In genomic region chr9:99266136-99267023, GRCh38 we compare ENCODE assay signal across 1 cellular context.
TF ChIP-seq lines count a peak whose summit lies in the region.

No MANE protein-coding gene starts in this region.

TF ChIP-seq in K562, 482 proteins besides CTCF, POLR2A, EP300 and RAD21 (continued from another document):
- TF ChIP-seq, protein P1, sequence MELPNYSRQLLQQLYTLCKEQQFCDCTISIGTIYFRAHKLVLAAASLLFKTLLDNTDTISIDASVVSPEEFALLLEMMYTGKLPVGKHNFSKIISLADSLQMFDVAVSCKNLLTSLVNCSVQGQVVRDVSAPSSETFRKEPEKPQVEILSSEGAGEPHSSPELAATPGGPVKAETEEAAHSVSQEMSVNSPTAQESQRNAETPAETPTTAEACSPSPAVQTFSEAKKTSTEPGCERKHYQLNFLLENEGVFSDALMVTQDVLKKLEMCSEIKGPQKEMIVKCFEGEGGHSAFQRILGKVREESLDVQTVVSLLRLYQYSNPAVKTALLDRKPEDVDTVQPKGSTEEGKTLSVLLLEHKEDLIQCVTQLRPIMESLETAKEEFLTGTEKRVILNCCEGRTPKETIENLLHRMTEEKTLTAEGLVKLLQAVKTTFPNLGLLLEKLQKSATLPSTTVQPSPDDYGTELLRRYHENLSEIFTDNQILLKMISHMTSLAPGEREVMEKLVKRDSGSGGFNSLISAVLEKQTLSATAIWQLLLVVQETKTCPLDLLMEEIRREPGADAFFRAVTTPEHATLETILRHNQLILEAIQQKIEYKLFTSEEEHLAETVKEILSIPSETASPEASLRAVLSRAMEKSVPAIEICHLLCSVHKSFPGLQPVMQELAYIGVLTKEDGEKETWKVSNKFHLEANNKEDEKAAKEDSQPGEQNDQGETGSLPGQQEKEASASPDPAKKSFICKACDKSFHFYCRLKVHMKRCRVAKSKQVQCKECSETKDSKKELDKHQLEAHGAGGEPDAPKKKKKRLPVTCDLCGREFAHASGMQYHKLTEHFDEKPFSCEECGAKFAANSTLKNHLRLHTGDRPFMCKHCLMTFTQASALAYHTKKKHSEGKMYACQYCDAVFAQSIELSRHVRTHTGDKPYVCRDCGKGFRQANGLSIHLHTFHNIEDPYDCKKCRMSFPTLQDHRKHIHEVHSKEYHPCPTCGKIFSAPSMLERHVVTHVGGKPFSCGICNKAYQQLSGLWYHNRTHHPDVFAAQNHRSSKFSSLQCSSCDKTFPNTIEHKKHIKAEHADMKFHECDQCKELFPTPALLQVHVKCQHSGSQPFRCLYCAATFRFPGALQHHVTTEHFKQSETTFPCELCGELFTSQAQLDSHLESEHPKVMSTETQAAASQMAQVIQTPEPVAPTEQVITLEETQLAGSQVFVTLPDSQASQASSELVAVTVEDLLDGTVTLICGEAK (IDR thresholded peaks at IDR 0.05): no peak
- TF ChIP-seq, protein P1 (CRISPR knock-in tag; IDR thresholded peaks at IDR 0.05): no peak
- no peak for TF ChIP-seq ZNF512 (tag; IDR thresholded peaks at IDR 0.05)
- no peak for TF ChIP-seq FOXP1 (CRISPR knock-in tag; IDR thresholded peaks at IDR 0.05)
- TF ChIP-seq, protein P2, sequence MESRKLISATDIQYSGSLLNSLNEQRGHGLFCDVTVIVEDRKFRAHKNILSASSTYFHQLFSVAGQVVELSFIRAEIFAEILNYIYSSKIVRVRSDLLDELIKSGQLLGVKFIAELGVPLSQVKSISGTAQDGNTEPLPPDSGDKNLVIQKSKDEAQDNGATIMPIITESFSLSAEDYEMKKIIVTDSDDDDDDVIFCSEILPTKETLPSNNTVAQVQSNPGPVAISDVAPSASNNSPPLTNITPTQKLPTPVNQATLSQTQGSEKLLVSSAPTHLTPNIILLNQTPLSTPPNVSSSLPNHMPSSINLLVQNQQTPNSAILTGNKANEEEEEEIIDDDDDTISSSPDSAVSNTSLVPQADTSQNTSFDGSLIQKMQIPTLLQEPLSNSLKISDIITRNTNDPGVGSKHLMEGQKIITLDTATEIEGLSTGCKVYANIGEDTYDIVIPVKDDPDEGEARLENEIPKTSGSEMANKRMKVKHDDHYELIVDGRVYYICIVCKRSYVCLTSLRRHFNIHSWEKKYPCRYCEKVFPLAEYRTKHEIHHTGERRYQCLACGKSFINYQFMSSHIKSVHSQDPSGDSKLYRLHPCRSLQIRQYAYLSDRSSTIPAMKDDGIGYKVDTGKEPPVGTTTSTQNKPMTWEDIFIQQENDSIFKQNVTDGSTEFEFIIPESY (CRISPR knock-in tag; IDR thresholded peaks at IDR 0.05): no peak
- TF ChIP-seq, protein P3, sequence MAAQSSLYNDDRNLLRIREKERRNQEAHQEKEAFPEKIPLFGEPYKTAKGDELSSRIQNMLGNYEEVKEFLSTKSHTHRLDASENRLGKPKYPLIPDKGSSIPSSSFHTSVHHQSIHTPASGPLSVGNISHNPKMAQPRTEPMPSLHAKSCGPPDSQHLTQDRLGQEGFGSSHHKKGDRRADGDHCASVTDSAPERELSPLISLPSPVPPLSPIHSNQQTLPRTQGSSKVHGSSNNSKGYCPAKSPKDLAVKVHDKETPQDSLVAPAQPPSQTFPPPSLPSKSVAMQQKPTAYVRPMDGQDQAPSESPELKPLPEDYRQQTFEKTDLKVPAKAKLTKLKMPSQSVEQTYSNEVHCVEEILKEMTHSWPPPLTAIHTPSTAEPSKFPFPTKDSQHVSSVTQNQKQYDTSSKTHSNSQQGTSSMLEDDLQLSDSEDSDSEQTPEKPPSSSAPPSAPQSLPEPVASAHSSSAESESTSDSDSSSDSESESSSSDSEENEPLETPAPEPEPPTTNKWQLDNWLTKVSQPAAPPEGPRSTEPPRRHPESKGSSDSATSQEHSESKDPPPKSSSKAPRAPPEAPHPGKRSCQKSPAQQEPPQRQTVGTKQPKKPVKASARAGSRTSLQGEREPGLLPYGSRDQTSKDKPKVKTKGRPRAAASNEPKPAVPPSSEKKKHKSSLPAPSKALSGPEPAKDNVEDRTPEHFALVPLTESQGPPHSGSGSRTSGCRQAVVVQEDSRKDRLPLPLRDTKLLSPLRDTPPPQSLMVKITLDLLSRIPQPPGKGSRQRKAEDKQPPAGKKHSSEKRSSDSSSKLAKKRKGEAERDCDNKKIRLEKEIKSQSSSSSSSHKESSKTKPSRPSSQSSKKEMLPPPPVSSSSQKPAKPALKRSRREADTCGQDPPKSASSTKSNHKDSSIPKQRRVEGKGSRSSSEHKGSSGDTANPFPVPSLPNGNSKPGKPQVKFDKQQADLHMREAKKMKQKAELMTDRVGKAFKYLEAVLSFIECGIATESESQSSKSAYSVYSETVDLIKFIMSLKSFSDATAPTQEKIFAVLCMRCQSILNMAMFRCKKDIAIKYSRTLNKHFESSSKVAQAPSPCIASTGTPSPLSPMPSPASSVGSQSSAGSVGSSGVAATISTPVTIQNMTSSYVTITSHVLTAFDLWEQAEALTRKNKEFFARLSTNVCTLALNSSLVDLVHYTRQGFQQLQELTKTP (IDR thresholded peaks at IDR 0.05; ENCODE audit: low read depth in 1 of 2, partially characterized antibody in 2 of 2): no peak
- TF ChIP-seq NELFE (IDR thresholded peaks at IDR 0.05; ENCODE audit: insufficient read depth, insufficient read length): no peak
- TF ChIP-seq ZKSCAN3 (CRISPR knock-in tag; IDR thresholded peaks at IDR 0.05): no peak
- TF ChIP-seq, protein P4, sequence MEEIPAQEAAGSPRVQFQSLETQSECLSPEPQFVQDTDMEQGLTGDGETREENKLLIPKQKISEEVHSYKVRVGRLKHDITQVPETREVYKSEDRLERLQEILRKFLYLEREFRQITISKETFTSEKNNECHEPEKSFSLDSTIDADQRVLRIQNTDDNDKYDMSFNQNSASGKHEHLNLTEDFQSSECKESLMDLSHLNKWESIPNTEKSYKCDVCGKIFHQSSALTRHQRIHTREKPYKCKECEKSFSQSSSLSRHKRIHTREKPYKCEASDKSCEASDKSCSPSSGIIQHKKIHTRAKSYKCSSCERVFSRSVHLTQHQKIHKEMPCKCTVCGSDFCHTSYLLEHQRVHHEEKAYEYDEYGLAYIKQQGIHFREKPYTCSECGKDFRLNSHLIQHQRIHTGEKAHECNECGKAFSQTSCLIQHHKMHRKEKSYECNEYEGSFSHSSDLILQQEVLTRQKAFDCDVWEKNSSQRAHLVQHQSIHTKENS (CRISPR knock-in tag; IDR thresholded peaks at IDR 0.05): no peak
- TF ChIP-seq HEY1 (CRISPR knock-in tag; IDR thresholded peaks at IDR 0.05; ENCODE audit: borderline replicate concordance): no peak
- no peak for TF ChIP-seq CBX5 (IDR thresholded peaks at IDR 0.05; ENCODE audit: borderline replicate concordance, low read depth)
- no peak for TF ChIP-seq ILK (tag; IDR thresholded peaks at IDR 0.05; ENCODE audit: borderline replicate concordance, low read depth)
- TF ChIP-seq ZNF134 (CRISPR knock-in tag; conservative IDR thresholded peaks at IDR 0.05): no peak
- no peak for TF ChIP-seq HDAC1 (IDR thresholded peaks at IDR 0.05)
- no peak for TF ChIP-seq DIDO1 (tag; IDR thresholded peaks at IDR 0.05; ENCODE audit: low read depth)
- no peak for TF ChIP-seq ZNF584 (CRISPR knock-in tag; IDR thresholded peaks at IDR 0.05; ENCODE audit: low read depth)
- TF ChIP-seq RNF2 (IDR thresholded peaks at IDR 0.05): no peak
- TF ChIP-seq ELF2 (CRISPR knock-in tag; IDR thresholded peaks at IDR 0.05): no peak
- TF ChIP-seq TEAD4 (IDR thresholded peaks at IDR 0.05; ENCODE audit: low read length): no peak
- no peak for TF ChIP-seq TEAD4 (CRISPR knock-in tag; IDR thresholded peaks at IDR 0.05; ENCODE audit: borderline replicate concordance)
- TF ChIP-seq THRB (CRISPR knock-in tag; conservative IDR thresholded peaks at IDR 0.05): no peak
- 0 out of 2 replicates have a peak, but pooled peaks have one; percentile 27 for TF ChIP-seq PKNOX1 (IDR thresholded peaks at IDR 0.05)
- peak; percentile 65; the same call in 1 of the 2 replicates for TF ChIP-seq ZKSCAN1 (IDR thresholded peaks at IDR 0.05; ENCODE audit: low read depth, low read length)
- no peak for TF ChIP-seq RHOXF2B (CRISPR knock-in tag; conservative IDR thresholded peaks at IDR 0.05)
- TF ChIP-seq, protein P5, sequence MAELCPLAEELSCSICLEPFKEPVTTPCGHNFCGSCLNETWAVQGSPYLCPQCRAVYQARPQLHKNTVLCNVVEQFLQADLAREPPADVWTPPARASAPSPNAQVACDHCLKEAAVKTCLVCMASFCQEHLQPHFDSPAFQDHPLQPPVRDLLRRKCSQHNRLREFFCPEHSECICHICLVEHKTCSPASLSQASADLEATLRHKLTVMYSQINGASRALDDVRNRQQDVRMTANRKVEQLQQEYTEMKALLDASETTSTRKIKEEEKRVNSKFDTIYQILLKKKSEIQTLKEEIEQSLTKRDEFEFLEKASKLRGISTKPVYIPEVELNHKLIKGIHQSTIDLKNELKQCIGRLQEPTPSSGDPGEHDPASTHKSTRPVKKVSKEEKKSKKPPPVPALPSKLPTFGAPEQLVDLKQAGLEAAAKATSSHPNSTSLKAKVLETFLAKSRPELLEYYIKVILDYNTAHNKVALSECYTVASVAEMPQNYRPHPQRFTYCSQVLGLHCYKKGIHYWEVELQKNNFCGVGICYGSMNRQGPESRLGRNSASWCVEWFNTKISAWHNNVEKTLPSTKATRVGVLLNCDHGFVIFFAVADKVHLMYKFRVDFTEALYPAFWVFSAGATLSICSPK (IDR thresholded peaks at IDR 0.05; ENCODE audit: borderline replicate concordance): no peak
- TF ChIP-seq, protein P6, sequence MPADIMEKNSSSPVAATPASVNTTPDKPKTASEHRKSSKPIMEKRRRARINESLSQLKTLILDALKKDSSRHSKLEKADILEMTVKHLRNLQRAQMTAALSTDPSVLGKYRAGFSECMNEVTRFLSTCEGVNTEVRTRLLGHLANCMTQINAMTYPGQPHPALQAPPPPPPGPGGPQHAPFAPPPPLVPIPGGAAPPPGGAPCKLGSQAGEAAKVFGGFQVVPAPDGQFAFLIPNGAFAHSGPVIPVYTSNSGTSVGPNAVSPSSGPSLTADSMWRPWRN (IDR thresholded peaks at IDR 0.05; ENCODE audit: low read depth): no peak
- no peak for TF ChIP-seq SRSF7 (optimal IDR thresholded peaks at IDR 0.05; ENCODE audit: low read depth, low read length)
- TF ChIP-seq, protein P7, sequence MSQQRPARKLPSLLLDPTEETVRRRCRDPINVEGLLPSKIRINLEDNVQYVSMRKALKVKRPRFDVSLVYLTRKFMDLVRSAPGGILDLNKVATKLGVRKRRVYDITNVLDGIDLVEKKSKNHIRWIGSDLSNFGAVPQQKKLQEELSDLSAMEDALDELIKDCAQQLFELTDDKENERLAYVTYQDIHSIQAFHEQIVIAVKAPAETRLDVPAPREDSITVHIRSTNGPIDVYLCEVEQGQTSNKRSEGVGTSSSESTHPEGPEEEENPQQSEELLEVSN (IDR thresholded peaks at IDR 0.05; ENCODE audit: borderline replicate concordance in 1 of 2, extremely low read depth in 1 of 2, insufficient read depth in 1 of 2, insufficient read length in 1 of 2, low read depth in 1 of 2, low read length in 1 of 2, poor library complexity in 1 of 2, severe bottlenecking in 1 of 2): no peak
- TF ChIP-seq PPARD (CRISPR knock-in tag; IDR thresholded peaks at IDR 0.05): no peak
- TF ChIP-seq ARID1B (IDR thresholded peaks at IDR 0.05): no peak
